ENCODE assay signal across 8 cellular contexts in genomic region chr20:51220293-51220706, GRCh38.
A peak's percentile ranks its signal among the peaks of the same experiment; 100 is the strongest.
DNase-seq lines count a peak whose midpoint lies in the region.

No MANE protein-coding gene starts in this region.

- DNase-seq in NCI-H1092 treated with DMSO at 0.1 percent for 48 hours (lab: John Stamatoyannopoulos, UW) (peak; percentile 7), NCI-H1092 (lab: John Stamatoyannopoulos, UW) (no peak), T-helper 2 cell (peak; percentile 8 to 38 (median 29)), astrocyte of the hippocampus (ENCODE audit: low read depth, low spot score) (peak; percentile 7), left kidney (ENCODE audit: low read depth, low spot score) (peak; percentile 26), LoVo (ENCODE audit: low spot score) (no peak), NCI-H1930 (lab: John Stamatoyannopoulos, UW) (no peak)
- peak; percentile 20 for DNase-seq in stimulated activated CD8-positive, alpha-beta memory T cell treated with anti-CD3 and anti-CD28 coated beads, Interleukin-15, amount 100 ng/mL, for 1 hour (ENCODE audit: low read depth)

Comparison
In these comparisons a context has a peak if more than half of its experiments do, and no peak if none do; other contexts are left out.
1. DNase-seq: peak in NCI-H1092 treated with DMSO at 0.1 percent for 48 hours (single experiment), T-helper 2 cell (5 of 5), astrocyte of the hippocampus (single experiment), left kidney (single experiment) and stimulated activated CD8-positive, alpha-beta memory T cell treated with anti-CD3 and anti-CD28 coated beads, Interleukin-15, amount 100 ng/mL, for 1 hour (single experiment); none in NCI-H1092 (single experiment), LoVo (single experiment) and NCI-H1930 (0 of 2).